In the genomic region with DNA sequence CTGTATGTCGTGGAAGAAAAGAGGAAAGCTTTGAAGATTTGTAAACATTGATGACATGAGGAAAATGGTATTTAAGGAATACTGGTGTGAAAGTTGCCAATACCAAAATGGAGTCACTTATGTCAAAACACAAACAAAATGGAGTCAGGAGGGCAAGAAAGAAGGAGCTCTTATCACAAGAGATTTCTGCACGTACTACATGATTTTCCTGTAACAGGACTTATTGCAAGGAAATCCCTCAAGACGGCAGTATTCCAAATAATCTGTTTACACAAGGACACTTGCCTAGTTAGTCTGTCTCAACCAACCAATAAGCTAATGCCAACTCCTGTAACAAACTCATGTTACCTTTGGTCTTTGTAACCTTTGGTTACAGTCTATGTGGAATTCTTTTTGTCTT, we compare ENCODE assay signal across 20 cellular contexts. TPM values are rescaled to one million over a fixed set of nuclear protein-coding genes. Genes with fewer than 3 reads are reported as not detected.
DNase-seq lines count a peak whose midpoint lies in the region; ATAC-seq, FAIRE-seq and TF ChIP-seq lines count a peak whose summit lies in the region.
"Had no signal": no experiment of that assay in that cellular context is flagged by ENCODE, and none has a peak within 500 bp of the region (broad histone marks: within the 10 kb centered on the region; RNA-seq: fewer than 3 reads in every experiment).

No MANE protein-coding gene starts in this region.

- no peaks in the 10 kb centered on the region for H3K79me2 ChIP-seq in K562 (ENCODE audit: control insufficient read depth, insufficient read depth, low read length)

- intact Hi-C loops in K562 (cut with micrococcal nuclease) = no loop called here
- intact Hi-C loops in prostate gland (cut with DNase I) = no loop called here

- 60% methylated on average over 3 of the region's 3 CpGs for WGBS in K562 (ENCODE audit: insufficient coverage, low coverage, missing lambda C conversion rate)
- 51% methylated on average over 3 of the region's 3 CpGs for WGBS in prostate gland

- ATAC-seq in K562 (no peak), HG03139 (IDR thresholded peaks at IDR 0.05; ENCODE audit: unreplicated experiment) (no peak)
- ATAC-seq: GM12878, GM23338, HCT116 had no signal

- CTCF ChIA-PET in K562 (lab: Yijun Ruan, JAX; ENCODE audit: low intra/inter-chr PET ratio) = no interaction called here

- H4K20me1 ChIP-seq in K562 (replicated peaks; ENCODE audit: control insufficient read depth, insufficient read depth, low read length) = no peaks in the 10 kb centered on the region
- H4K20me1 ChIP-seq: BLaER1 had no signal

- BruUV-seq in K562 (replicated peaks; lab: Mats Ljungman, UMichigan) = no TSS peak

- H3K4me1 ChIP-seq in K562 (replicated peaks in 1 of 2; ENCODE audit: control insufficient read depth in 2 of 2, insufficient read depth in 2 of 2, low read length in 2 of 2) (peaks cover under 1 to 27% of the 10 kb centered on the region in 2 experiments), prostate gland (replicated peaks) (peaks cover 7% of the 10 kb centered on the region)

- no peaks in the 10 kb centered on the region for H3K36me3 ChIP-seq in K562 (ENCODE audit: control insufficient read depth, insufficient read depth, low read length)
- no peaks in the 10 kb centered on the region for H3K36me3 ChIP-seq in prostate gland
- H3K36me3 ChIP-seq: BLaER1 had no signal

- DNase-seq in HTR-8/SVneo (ENCODE audit: insufficient read length, low spot score) (no peak), K562 (ENCODE audit: extremely low read depth in 1 of 4, low spot score in 3 of 4) (no peak), prostate gland (ENCODE audit: low spot score) (no peak), NCI-H226 (no peak)
- no peak for DNase-seq in activated effector memory CD4-positive, alpha-beta T cell treated with Interleukin-2 at 50 U/mL for 16 hours
- DNase-seq: CD4-positive, alpha-beta T cell; CD8-positive, alpha-beta memory T cell; DMS 273 treated with DMSO at 0.1 percent for 48 hours; DMS79; EL; GDM1; H9 had no signal

- POLR2A ChIA-PET in K562 (lab: Yijun Ruan, JAX) = interaction anchor here (0.8 to 2.1 kb wide), 3 partner anchors 16 to 30 kb away, joined by 4 to 6 read pairs (median 5); no protein-coding TSS in a partner anchor

- H3K9me1 ChIP-seq in K562 (ENCODE audit: control insufficient read depth, insufficient read depth, low read length) = no peaks in the 10 kb centered on the region

- no peak overlapping the region for H3K27ac ChIP-seq in K562 (ENCODE audit: extremely low read depth, low read depth, low read length)
- H3K27ac ChIP-seq in prostate gland = peak overlapping the region; percentile 77 to 78
- H3K27ac ChIP-seq: BLaER1 had no signal

- peak; percentile 23 for FAIRE-seq in HTR-8/SVneo (lab: Jason Lieb, UNC)
- FAIRE-seq in K562 (lab: Jason Lieb, UNC) = no peak
- FAIRE-seq: A204.1, D721Med, GM12878, GM19239 had no signal

- H3K4me3 ChIP-seq in K562 (no peak overlapping the region), prostate gland (no peak overlapping the region)
- H3K4me3 ChIP-seq: BLaER1, GM12878, GM23338 had no signal

- TF ChIP-seq POLR2A in K562 (conservative IDR thresholded peaks at IDR 0.05) (no peak), prostate gland (IDR thresholded peaks at IDR 0.05) (no peak)

- H3K27me3 ChIP-seq in K562 (ENCODE audit: control insufficient read depth in 2 of 2, insufficient read depth in 2 of 2, low read length in 2 of 2) (no peaks in the 10 kb centered on the region), prostate gland (replicated peaks; ENCODE audit: insufficient read depth) (no peaks in the 10 kb centered on the region)
- H3K27me3 ChIP-seq: BLaER1 had no signal

- H3K4me2 ChIP-seq in K562 (ENCODE audit: insufficient read depth, low read length) = no peak overlapping the region
- H3K4me2 ChIP-seq: GM23338 had no signal

- H2AFZ ChIP-seq in K562 (ENCODE audit: low read depth, low read length) = no peak overlapping the region
- H2AFZ ChIP-seq: GM23338 had no signal

- TF ChIP-seq EP300 in K562 (IDR thresholded peaks at IDR 0.05; ENCODE audit: low read length) = no peak

- in situ Hi-C loops in K562 (cut with MboI) = no loop called here

- TF ChIP-seq CTCF in K562 (IDR thresholded peaks at IDR 0.05 in 2 of 3, conservative IDR thresholded peaks at IDR 0.05 in 1 of 3; ENCODE audit: insufficient read depth in 2 of 3, low read depth in 1 of 3, low read length in 3 of 3) = no peak
- TF ChIP-seq CTCF in prostate gland (IDR thresholded peaks at IDR 0.05) = no peak

- no peaks in the 10 kb centered on the region for H3K9me3 ChIP-seq in K562 (replicated peaks; ENCODE audit: control insufficient read depth, insufficient read depth, low read depth, low read length)
- H3K9me3 ChIP-seq in prostate gland = no peaks in the 10 kb centered on the region
- H3K9me3 ChIP-seq: BLaER1 had no signal

- no peak for TF ChIP-seq RAD21 in K562 (CRISPR knock-in tag; conservative IDR thresholded peaks at IDR 0.05 in 1 of 2, IDR thresholded peaks at IDR 0.05 in 1 of 2)

- H3K9ac ChIP-seq in K562 (ENCODE audit: insufficient read depth in 1 of 2, low read depth in 2 of 2, low read length in 2 of 2) = no peak overlapping the region
- H3K9ac ChIP-seq: BLaER1 had no signal

TF ChIP-seq in K562, 482 proteins besides CTCF, POLR2A, EP300 and RAD21 (continues in another document):
- TF ChIP-seq STAT5A (IDR thresholded peaks at IDR 0.05; ENCODE audit: borderline replicate concordance, low read length) (no peak), ZNF589 (CRISPR knock-in tag; IDR thresholded peaks at IDR 0.05; ENCODE audit: low read depth) (peak; percentile 72; the same call in 1 of the 2 replicates), ZNF75A (CRISPR knock-in tag; IDR thresholded peaks at IDR 0.05) (0 out of 2 replicates have a peak, but pooled peaks have one; percentile 44)
- TF ChIP-seq, protein P1, sequence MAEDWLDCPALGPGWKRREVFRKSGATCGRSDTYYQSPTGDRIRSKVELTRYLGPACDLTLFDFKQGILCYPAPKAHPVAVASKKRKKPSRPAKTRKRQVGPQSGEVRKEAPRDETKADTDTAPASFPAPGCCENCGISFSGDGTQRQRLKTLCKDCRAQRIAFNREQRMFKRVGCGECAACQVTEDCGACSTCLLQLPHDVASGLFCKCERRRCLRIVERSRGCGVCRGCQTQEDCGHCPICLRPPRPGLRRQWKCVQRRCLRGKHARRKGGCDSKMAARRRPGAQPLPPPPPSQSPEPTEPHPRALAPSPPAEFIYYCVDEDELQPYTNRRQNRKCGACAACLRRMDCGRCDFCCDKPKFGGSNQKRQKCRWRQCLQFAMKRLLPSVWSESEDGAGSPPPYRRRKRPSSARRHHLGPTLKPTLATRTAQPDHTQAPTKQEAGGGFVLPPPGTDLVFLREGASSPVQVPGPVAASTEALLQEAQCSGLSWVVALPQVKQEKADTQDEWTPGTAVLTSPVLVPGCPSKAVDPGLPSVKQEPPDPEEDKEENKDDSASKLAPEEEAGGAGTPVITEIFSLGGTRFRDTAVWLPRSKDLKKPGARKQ (CRISPR knock-in tag; IDR thresholded peaks at IDR 0.05) = no peak
- TF ChIP-seq, protein P2, sequence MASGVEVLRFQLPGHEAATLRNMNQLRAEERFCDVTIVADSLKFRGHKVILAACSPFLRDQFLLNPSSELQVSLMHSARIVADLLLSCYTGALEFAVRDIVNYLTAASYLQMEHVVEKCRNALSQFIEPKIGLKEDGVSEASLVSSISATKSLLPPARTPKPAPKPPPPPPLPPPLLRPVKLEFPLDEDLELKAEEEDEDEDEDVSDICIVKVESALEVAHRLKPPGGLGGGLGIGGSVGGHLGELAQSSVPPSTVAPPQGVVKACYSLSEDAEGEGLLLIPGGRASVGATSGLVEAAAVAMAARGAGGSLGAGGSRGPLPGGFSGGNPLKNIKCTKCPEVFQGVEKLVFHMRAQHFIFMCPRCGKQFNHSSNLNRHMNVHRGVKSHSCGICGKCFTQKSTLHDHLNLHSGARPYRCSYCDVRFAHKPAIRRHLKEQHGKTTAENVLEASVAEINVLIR (CRISPR knock-in tag; IDR thresholded peaks at IDR 0.05) = peak; percentile 48; the same call in 1 of the 2 replicates

RNA-seq across cellular contexts. Expression of a gene that starts 29.8 kb away (rescaled TPM):
- total RNA-seq in K562 (2011; cell fraction: chromatin; rRNA removed; ENCODE audit: low replicate concordance) = 3.6 TPM in 2 replicates
- 2.8 and 3.2 TPM in 2 replicates for total RNA-seq in K562 (2011; cell fraction: nucleolus; rRNA removed)
- total RNA-seq in K562 (2011; cell fraction: nucleoplasm; rRNA removed) = 3.3 and 4.0 TPM in 2 replicates
- total RNA-seq in K562 (2014; rRNA removed) = 0.29 and 0.54 TPM in 2 replicates
- total RNA-seq in K562 (2014; rRNA removed; fragmentation: Illumina TruSeq; extraction: Trizol) = 0.65 and 1.1 TPM in 2 replicates
- total RNA-seq in K562 (2015; rRNA removed; fragmentation: Illumina TruSeq; extraction: Trizol) = 0.47 and 0.57 TPM in 2 replicates
- 0.44 and 0.56 TPM in 2 replicates for total RNA-seq in K562 (2021)
- polyA plus RNA-seq in K562 (2011; rRNA removed) = 0.35 and 2.7 TPM in 2 replicates
- 0.16 and 0.81 TPM in 2 replicates for polyA plus RNA-seq in K562 (2011; cell fraction: cytosol; rRNA removed)
- polyA plus RNA-seq in K562 (2011; cell fraction: nucleus; rRNA removed) = 0.28 and 1.4 TPM in 2 replicates
- polyA plus RNA-seq in K562 (2012) = 0.59 and 0.66 TPM in 2 replicates
- 0.54 and 0.97 TPM in 2 replicates for polyA plus RNA-seq in K562 (2014; fragmentation: Illumina TruSeq; extraction: Trizol)
- under 1 TPM; 0.10 to 0.14 TPM for polyA plus RNA-seq in K562 (2014; fragmentation: Nextera tagmentation; extraction: Ambion mirVana)
- polyA plus RNA-seq in K562 (2014; rRNA removed) = 0.42 and 0.58 TPM in 2 replicates
- 0.54 and 3.7 TPM in 2 replicates for polyA minus RNA-seq in K562 (2011; rRNA and poly(A)+ RNA removed)
- 0.36 and 0.95 TPM in 2 replicates for polyA minus RNA-seq in K562 (2011; cell fraction: cytosol; rRNA and poly(A)+ RNA removed)
- polyA minus RNA-seq in K562 (2011; cell fraction: nucleus; rRNA and poly(A)+ RNA removed) = 0.44 and 1.9 TPM in 2 replicates
- total RNA-seq in prostate gland = 10 to 100 TPM; 15.2 to 49.0 TPM
- total RNA-seq: CD4-positive, alpha-beta T cell; CD8-positive, alpha-beta memory T cell had no signal
- polyA plus RNA-seq: CD8-positive, alpha-beta memory T cell had no signal
